Comparison of ENCODE assay signal across 33 cellular contexts in the genomic region with DNA sequence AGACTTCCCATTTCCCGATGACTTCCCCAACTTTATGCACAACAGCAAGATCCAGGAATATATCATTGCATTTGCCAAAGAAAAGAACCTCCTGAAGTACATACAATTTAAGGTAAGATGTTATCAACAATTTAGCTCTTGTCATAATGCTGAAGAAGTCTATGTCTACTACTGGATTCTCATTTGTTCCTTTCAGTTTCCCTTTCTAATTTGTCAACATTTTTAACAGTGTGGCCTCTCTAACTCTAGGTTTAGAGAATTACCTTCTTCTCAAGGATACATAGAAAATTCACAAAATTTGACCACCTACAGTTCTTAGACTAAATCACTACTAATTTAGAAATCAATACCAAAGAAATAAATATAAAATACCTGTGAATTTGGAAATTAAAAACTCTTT. TPM values are rescaled to one million over a fixed set of nuclear protein-coding genes. Genes with fewer than 3 reads are reported as not detected.
"Had no signal": no experiment of that assay in that cellular context is flagged by ENCODE, and none has a peak within 500 bp of the region (broad histone marks: within the 10 kb centered on the region; RNA-seq: fewer than 3 reads in every experiment).

No MANE protein-coding gene starts in this region.

- H3K4me3 Mint-ChIP-seq: activated B cell treated with CpG ODN at 0.5 μM for 24 hours; activated CD8-positive, alpha-beta T cell treated with anti-CD3 and anti-CD28 coated beads for 36 hours; activated naive CD4-positive, alpha-beta T cell treated with anti-CD3 and anti-CD28 coated beads for 36 hours; activated naive CD4-positive, alpha-beta T cell treated with anti-CD3 and anti-CD28 coated beads, Interleukin-2, amount 50 U/mL, for 24 hours; activated naive CD8-positive, alpha-beta T cell treated with anti-CD3 and anti-CD28 coated beads for 36 hours; activated naive CD8-positive, alpha-beta T cell treated with anti-CD3 and anti-CD28 coated beads, Interleukin-2, amount 50 U/mL, for 24 hours; activated T-cell treated with anti-CD3 and anti-CD28 coated beads, Interleukin-2, amount 50 U/mL, for 4 hours; T-helper 17 cell; T-helper 2 cell treated with Interferon-gamma antibody and Interleukin-4, amounts not matched to agents 5 μg/mL and 100 μg/mL, for 36 hours had no signal

- H3K36me3 Mint-ChIP-seq: activated naive CD4-positive, alpha-beta T cell treated with anti-CD3 and anti-CD28 coated beads, Interleukin-2, amount 50 U/mL, for 24 hours; activated naive CD8-positive, alpha-beta T cell treated with anti-CD3 and anti-CD28 coated beads for 36 hours had no signal

- DNase-seq: activated B cell treated with CpG ODN at 0.5 μM for 24 hours; activated CD4-positive, alpha-beta T cell treated with anti-CD3 and anti-CD28 coated beads for 48 hours; activated CD4-positive, alpha-beta T cell treated with anti-CD3 and anti-CD28 coated beads, Interleukin-2, amount 50 U/mL, for 1 hour; activated CD4-positive, alpha-beta T cell treated with anti-CD3 and anti-CD28 coated beads, Interleukin-2, amount 50 U/mL, for 48 hours; activated CD8-positive, alpha-beta memory T cell treated with anti-CD3 and anti-CD28 coated beads for 24 hours; activated CD8-positive, alpha-beta T cell treated with anti-CD3 and anti-CD28 coated beads for 36 hours; activated effector memory CD4-positive, alpha-beta T cell treated with anti-CD3 and anti-CD28 coated beads, Interleukin-2, amount 50 U/mL, for 16 hours; activated naive CD4-positive, alpha-beta T cell treated with anti-CD3 and anti-CD28 coated beads for 36 hours; activated naive CD8-positive, alpha-beta T cell treated with anti-CD3 and anti-CD28 coated beads for 36 hours; activated naive CD8-positive, alpha-beta T cell treated with anti-CD3 and anti-CD28 coated beads, Interleukin-2, amount 50 U/mL, for 24 hours; activated T-cell treated with anti-CD3 and anti-CD28 coated beads, Interleukin-2, amount 50 U/mL, for 4 hours; adrenal gland; amygdala; aorta; body of pancreas; caudate nucleus; cortex of kidney; dermis blood vessel endothelial cell; effector CD8-positive, alpha-beta T cell; esophagus squamous epithelium; foreskin melanocyte; heart right ventricle; T-helper 17 cell; T1000; WERI-Rb-1 had no signal

- H3K4me3 ChIP-seq: adrenal gland, body of pancreas, esophagus squamous epithelium, gastroesophageal sphincter had no signal

- H3K27ac Mint-ChIP-seq: activated B cell treated with CpG ODN at 0.5 μM for 24 hours; activated CD8-positive, alpha-beta T cell treated with anti-CD3 and anti-CD28 coated beads for 36 hours; activated naive CD4-positive, alpha-beta T cell treated with anti-CD3 and anti-CD28 coated beads for 36 hours; activated naive CD4-positive, alpha-beta T cell treated with anti-CD3 and anti-CD28 coated beads, Interleukin-2, amount 50 U/mL, for 24 hours; activated naive CD8-positive, alpha-beta T cell treated with anti-CD3 and anti-CD28 coated beads for 36 hours; activated naive CD8-positive, alpha-beta T cell treated with anti-CD3 and anti-CD28 coated beads, Interleukin-2, amount 50 U/mL, for 24 hours; activated T-helper 2 cell treated with anti-CD3 and anti-CD28 coated beads, Interferon-gamma antibody, Interleukin-2, Interleukin-4, amounts not matched to agents 10 μg/mL and 5 μg/mL and 100 μg/mL, durations not matched to agents 14 hours and 24 hours and 36 hours; T-helper 17 cell; T-helper 2 cell treated with Interferon-gamma antibody and Interleukin-4, amounts not matched to agents 5 μg/mL and 100 μg/mL, for 36 hours had no signal

- H3K36me3 ChIP-seq: adrenal gland, esophagus squamous epithelium, gastroesophageal sphincter, heart right ventricle, WERI-Rb-1 had no signal

- H3K9me3 ChIP-seq: adrenal gland, body of pancreas, esophagus squamous epithelium, gastroesophageal sphincter, heart right ventricle had no signal

- ATAC-seq: activated CD4-positive, CD25-positive, alpha-beta regulatory T cell treated with anti-CD3 and anti-CD28 coated beads, Interleukin-2, amount 50 U/mL, for 24 hours; activated CD8-positive, alpha-beta T cell treated with anti-CD3 and anti-CD28 coated beads for 36 hours; activated naive CD8-positive, alpha-beta T cell treated with anti-CD3 and anti-CD28 coated beads, Interleukin-2, amount 50 U/mL, for 24 hours; activated T-cell treated with anti-CD3 and anti-CD28 coated beads, Interleukin-2, amount 50 U/mL, for 4 hours; body of pancreas; gastroesophageal sphincter; T-helper 17 cell had no signal

- H3K4me1 Mint-ChIP-seq: activated B cell treated with CpG ODN at 0.5 μM for 24 hours; activated naive CD4-positive, alpha-beta T cell treated with anti-CD3 and anti-CD28 coated beads, Interleukin-2, amount 50 U/mL, for 24 hours; activated naive CD8-positive, alpha-beta T cell treated with anti-CD3 and anti-CD28 coated beads for 36 hours; activated naive CD8-positive, alpha-beta T cell treated with anti-CD3 and anti-CD28 coated beads, Interleukin-2, amount 50 U/mL, for 24 hours; T-helper 17 cell had no signal

- H3K27ac ChIP-seq: adrenal gland, body of pancreas, epithelial cell of prostate, esophagus squamous epithelium, gastroesophageal sphincter, WERI-Rb-1 had no signal

- H3K27me3 ChIP-seq: adrenal gland, body of pancreas, esophagus squamous epithelium, gastroesophageal sphincter, heart right ventricle had no signal

- H3K4me1 ChIP-seq: body of pancreas, esophagus squamous epithelium had no signal

- H3K9me3 Mint-ChIP-seq: activated B cell treated with CpG ODN at 0.5 μM for 24 hours; activated CD8-positive, alpha-beta T cell treated with anti-CD3 and anti-CD28 coated beads for 36 hours; activated naive CD4-positive, alpha-beta T cell treated with anti-CD3 and anti-CD28 coated beads for 36 hours; activated naive CD4-positive, alpha-beta T cell treated with anti-CD3 and anti-CD28 coated beads, Interleukin-2, amount 50 U/mL, for 24 hours; activated naive CD8-positive, alpha-beta T cell treated with anti-CD3 and anti-CD28 coated beads for 36 hours; activated naive CD8-positive, alpha-beta T cell treated with anti-CD3 and anti-CD28 coated beads, Interleukin-2, amount 50 U/mL, for 24 hours; activated T-cell treated with anti-CD3 and anti-CD28 coated beads, Interleukin-2, amount 50 U/mL, for 4 hours; activated T-helper 2 cell treated with anti-CD3 and anti-CD28 coated beads, Interferon-gamma antibody, Interleukin-2, Interleukin-4, amounts not matched to agents 10 μg/mL and 5 μg/mL and 100 μg/mL, durations not matched to agents 14 hours and 24 hours and 36 hours; T-helper 2 cell treated with Interferon-gamma antibody and Interleukin-4, amounts not matched to agents 5 μg/mL and 100 μg/mL, for 36 hours had no signal

- FAIRE-seq: endothelial cell of umbilical vein had no signal

RNA-seq across cellular contexts. Expression of a gene that starts 13.2 kb away (rescaled TPM):
- total RNA-seq: activated B cell treated with CpG ODN at 0.5 μM for 24 hours; activated CD8-positive, alpha-beta T cell treated with anti-CD3 and anti-CD28 coated beads for 36 hours; activated naive CD4-positive, alpha-beta T cell treated with anti-CD3 and anti-CD28 coated beads for 36 hours; activated naive CD8-positive, alpha-beta T cell treated with anti-CD3 and anti-CD28 coated beads for 36 hours; activated T-cell treated with anti-CD3 and anti-CD28 coated beads, Interleukin-2, amount 50 U/mL, for 4 hours; activated T-helper 2 cell treated with anti-CD3 and anti-CD28 coated beads, Interferon-gamma antibody, Interleukin-2, Interleukin-4, amounts not matched to agents 10 μg/mL and 5 μg/mL and 100 μg/mL, durations not matched to agents 14 hours and 24 hours and 36 hours; dermis blood vessel endothelial cell; endothelial cell of umbilical vein; glomerular endothelial cell; T-helper 17 cell had no signal
